ENCODE assay signal across 23 cellular contexts in the genomic region with DNA sequence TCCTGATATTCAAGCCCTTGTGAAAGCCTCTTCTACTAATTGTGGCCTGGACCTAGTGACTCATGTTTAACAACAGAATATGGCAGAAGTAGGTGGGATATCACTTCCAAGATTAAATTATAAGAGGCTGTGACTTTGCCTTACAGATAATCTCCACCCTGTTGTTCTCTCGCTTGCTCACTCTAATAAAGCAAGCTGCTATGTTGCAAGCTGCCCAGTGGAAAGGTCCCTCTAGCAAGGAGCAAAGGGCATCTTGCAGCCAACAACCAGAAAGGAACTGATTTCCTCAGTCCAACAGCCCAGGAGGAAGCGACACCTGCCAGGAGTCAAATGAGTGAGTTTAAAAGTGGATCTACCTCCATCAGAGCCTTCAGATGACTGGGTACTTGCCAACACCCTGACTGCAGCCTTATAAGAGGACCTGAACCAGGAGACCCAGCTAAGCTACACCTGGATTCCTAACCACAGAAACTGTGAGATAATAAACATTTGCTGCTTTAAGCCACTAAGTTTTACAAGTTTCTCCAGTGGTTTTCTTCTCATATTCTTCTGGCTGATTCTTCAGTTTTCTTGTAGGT.
DNase-seq lines count a peak whose midpoint lies in the region; ATAC-seq and FAIRE-seq lines count a peak whose summit lies in the region.
"Had no signal": no experiment of that assay in that cellular context is flagged by ENCODE, and none has a peak within 500 bp of the region (broad histone marks: within the 10 kb centered on the region; RNA-seq: fewer than 3 reads in every experiment).

No MANE protein-coding gene starts in this region.

- no peaks in the 10 kb centered on the region for H3K36me3 Mint-ChIP-seq in T-cell
- H3K36me3 Mint-ChIP-seq: CD4-positive, CD25-positive, alpha-beta regulatory T cell had no signal

- H3K36me3 ChIP-seq in small intestine (ENCODE audit: control insufficient read depth in 2 of 2, insufficient read depth in 2 of 2, low read length in 2 of 2) = peaks cover 0 to 2% of the 10 kb centered on the region in 2 donors

- no peak overlapping the region for H3K4me3 Mint-ChIP-seq in T-cell
- H3K4me3 Mint-ChIP-seq: CD4-positive, CD25-positive, alpha-beta regulatory T cell had no signal

- CTCF ChIA-PET in T-cell (lab: Charles Lee) = no interaction called here

- H3K27me3 ChIP-seq in small intestine (ENCODE audit: control insufficient read depth in 2 of 2, insufficient read depth in 2 of 2, low read length in 2 of 2) = no peaks in the 10 kb centered on the region

- FAIRE-seq in GM19239 (lab: Jason Lieb, UNC) = peak; percentile 40
- FAIRE-seq in small intestine (lab: Jason Lieb, UNC) = no peak
- FAIRE-seq: G401.6, GM12892 had no signal

- no peak overlapping the region for H3K4me3 ChIP-seq in small intestine (ENCODE audit: low read depth in 1 of 2, low read length in 2 of 2)

- no peak for DNase-seq in GM19239 (ENCODE audit: insufficient read length, low spot score)
- peak; percentile 35 for DNase-seq in RPMI7951 (ENCODE audit: low read depth)
- DNase-seq in left colon = peak; percentile 11 to 44
- DNase-seq in small intestine = peak; percentile 95
- DNase-seq in cerebellar cortex (ENCODE audit: low spot score) = no peak
- no peak for DNase-seq in T-cell
- DNase-seq: ACHN; CD4-positive, CD25-positive, alpha-beta regulatory T cell; DMS79 treated with DMSO at 0.1 percent for 48 hours; H7; IMR-90; Kasumi-1; MV-4-11; NCI-H1436 treated with DMSO at 0.1 percent for 48 hours; NCI-H2227 treated with DMSO at 0.1 percent for 48 hours; NCI-H526 treated with DMSO at 0.1 percent for 48 hours; NK-92 treated with Interleukin-12 subunit alpha and Interleukin-12 subunit beta, amount 100 ng/mL, for 24 hours; PC-3; Right ventricle myocardium superior; SK-N-SH had no signal

- H3K27ac ChIP-seq in small intestine (ENCODE audit: low read depth in 1 of 2, low read length in 1 of 2) = peak overlapping the region; percentile 9 to 58

- H3K27ac Mint-ChIP-seq in T-cell = no peak overlapping the region
- H3K27ac Mint-ChIP-seq: CD4-positive, CD25-positive, alpha-beta regulatory T cell had no signal

- H3K9me3 Mint-ChIP-seq in T-cell = peaks cover 5 to 11% (median 6%) of the 10 kb centered on the region in 3 donors

- H3K27me3 Mint-ChIP-seq in T-cell = no peaks in the 10 kb centered on the region
- H3K27me3 Mint-ChIP-seq: CD4-positive, CD25-positive, alpha-beta regulatory T cell had no signal

- intact Hi-C loops in left colon (cut with DNase I, micrococcal nuclease) = no loop called here

- no peaks in the 10 kb centered on the region for H3K4me1 Mint-ChIP-seq in T-cell
- H3K4me1 Mint-ChIP-seq: CD4-positive, CD25-positive, alpha-beta regulatory T cell had no signal

- H3K4me1 ChIP-seq in small intestine (ENCODE audit: control insufficient read depth in 2 of 2, insufficient read depth in 1 of 2, low read depth in 1 of 2, low read length in 1 of 2) = peaks cover 0 to 2% of the 10 kb centered on the region in 2 donors

- WGBS in small intestine, 3 donors = 15 to 59% (median 44%) methylated on average over 2 of the region's 2 CpGs

- peak; percentile 99 for ATAC-seq in left colon
- ATAC-seq in HG03457 (IDR thresholded peaks at IDR 0.05; ENCODE audit: unreplicated experiment) = no peak
- ATAC-seq in T-cell (replicated peaks in 1 of 4) = no peak
- ATAC-seq: PC-3 had no signal

- no peaks in the 10 kb centered on the region for H3K9me3 ChIP-seq in small intestine (ENCODE audit: control insufficient read depth, low read depth)
- H3K9me3 ChIP-seq: SK-N-SH had no signal

- POLR2A ChIA-PET in T-cell (lab: Charles Lee) = no interaction called here

Comparison
In these comparisons a context has a peak if more than half of its experiments do, and no peak if none do; other contexts are left out.
1. DNase-seq: peak in RPMI7951 (single experiment), left colon (2 of 2) and small intestine (single experiment); none in GM19239 (single experiment), cerebellar cortex (single experiment) and T-cell (0 of 34).